8 cellular contexts compared by ENCODE assay signal in genomic region chr19:51338563-51339312, GRCh38. TPM values are rescaled to one million over a fixed set of nuclear protein-coding genes. Genes with fewer than 3 reads are reported as not detected.
DNase-seq lines count a peak whose midpoint lies in the region; ATAC-seq and TF ChIP-seq lines count a peak whose summit lies in the region.

No MANE protein-coding gene starts in this region.

- H3F3A ChIP-seq in neural cell (ENCODE audit: insufficient read depth, low read length, poor library complexity, severe bottlenecking), result no peaks in the 10 kb centered on the region

- H3K9ac ChIP-seq in neural cell (ENCODE audit: low read length), result peak overlapping the region; percentile 70

- no peaks in the 10 kb centered on the region for H4K20me1 ChIP-seq in neural cell (ENCODE audit: insufficient read depth)

- H3K27me3 ChIP-seq in HL-60 (ENCODE audit: insufficient read depth, poor library complexity, severe bottlenecking) (no peaks in the 10 kb centered on the region), neural cell (ENCODE audit: insufficient read depth, low read depth, low read length) (peaks cover 5% of the 10 kb centered on the region)

- H3K4me2 ChIP-seq in neural cell (ENCODE audit: low read length), result peak overlapping the region; percentile 36

- peak; percentile 63 for ATAC-seq in GM19351 (IDR thresholded peaks at IDR 0.05; ENCODE audit: unreplicated experiment)
- peak; percentile 79 for ATAC-seq in stimulated activated naive CD8-positive, alpha-beta T cell treated with anti-CD3 and anti-CD28 coated beads, Interleukin-15, Interleukin-2, amounts not matched to agents 100 U/mL and 50 U/mL, for 24 hours

- H3K9me2 ChIP-seq in neural cell (ENCODE audit: insufficient read depth, low read length), result no peaks in the 10 kb centered on the region

- no peaks in the 10 kb centered on the region for H3K36me3 ChIP-seq in neural cell (ENCODE audit: insufficient read depth, low read length)

- H3K9me3 ChIP-seq in neural cell (ENCODE audit: low read length), result no peaks in the 10 kb centered on the region

- peak; percentile 31 for TF ChIP-seq CTCF in HL-60 (IDR thresholded peaks at IDR 0.05; ENCODE audit: insufficient read depth, low read length)
- TF ChIP-seq CTCF in fibroblast of villous mesenchyme (IDR thresholded peaks at IDR 0.05; ENCODE audit: insufficient read depth, low read depth, low read length), result peak; percentile 86
- TF ChIP-seq CTCF in neural cell (IDR thresholded peaks at IDR 0.05; ENCODE audit: poor library complexity, severe bottlenecking), result peak; percentile 86

- DNase-seq in CD1c-positive myeloid dendritic cell (ENCODE audit: extremely low spot score) (peak; percentile 80), HL-60 (ENCODE audit: low read depth in 1 of 2, low spot score in 1 of 2) (peak; percentile 45 to 77), RPMI8226 (peak; percentile 92), fibroblast of villous mesenchyme (ENCODE audit: low read depth) (peak; percentile 75)
- DNase-seq in activated T-helper 9 cell treated with anti-CD3 and anti-CD28 coated beads, Interleukin-2, amount 50 U/mL, for 16 hours (ENCODE audit: low read depth), result peak; percentile 82
- DNase-seq in stimulated activated naive CD8-positive, alpha-beta T cell treated with anti-CD3 and anti-CD28 coated beads, Interleukin-15, Interleukin-2, amounts not matched to agents 100 U/mL and 50 U/mL, for 24 hours, result peak; percentile 93

- H3K27ac ChIP-seq in HL-60 (replicated peaks) (no peak overlapping the region), neural cell (ENCODE audit: low read length) (peak overlapping the region; percentile 53)

- TF ChIP-seq RAD21 in neural cell (conservative IDR thresholded peaks at IDR 0.05), result peak; percentile 83

- peak overlapping the region; percentile 31 for H2AFZ ChIP-seq in neural cell (ENCODE audit: low read depth, low read length)

- TF ChIP-seq EP300 in neural cell (conservative IDR thresholded peaks at IDR 0.05; ENCODE audit: poor library complexity, severe bottlenecking), result no peak

- H3K4me3 ChIP-seq in HL-60 (replicated peaks; ENCODE audit: insufficient read depth, low read length), result peak overlapping the region; percentile 68
- peak overlapping the region; percentile 76 for H3K4me3 ChIP-seq in fibroblast of villous mesenchyme (ENCODE audit: low read depth, low read length)
- H3K4me3 ChIP-seq in neural cell (ENCODE audit: low read length), result peak overlapping the region; percentile 72

- no peaks in the 10 kb centered on the region for H3K79me2 ChIP-seq in neural cell (replicated peaks; ENCODE audit: insufficient read depth, low read length)

TF ChIP-seq in neural cell, 6 proteins besides CTCF, POLR2A, EP300 and RAD21:
- TF ChIP-seq POLR2AphosphoS5 (IDR thresholded peaks at IDR 0.05), result peak; percentile 31
- TF ChIP-seq TAF1 (IDR thresholded peaks at IDR 0.05; ENCODE audit: low read depth), result no peak
- TF ChIP-seq EZH2 (IDR thresholded peaks at IDR 0.05; ENCODE audit: borderline replicate concordance, insufficient read depth, low read length, poor library complexity, severe bottlenecking), result no peak
- TF ChIP-seq REST (IDR thresholded peaks at IDR 0.05; ENCODE audit: borderline replicate concordance), result no peak
- peak; percentile 92 for TF ChIP-seq SMC3 (conservative IDR thresholded peaks at IDR 0.05; ENCODE audit: poor library complexity)
- peak; percentile 51 for TF ChIP-seq MXI1 (conservative IDR thresholded peaks at IDR 0.05; ENCODE audit: poor library complexity, severe bottlenecking)
TF ChIP-seq in neural cell: peak in this region for 3.

RNA-seq across cellular contexts. Expression of gene VSIG10L, which starts 3.2 kb away (rescaled TPM):
- 0.43 and 0.64 TPM in 2 replicates for total RNA-seq in fibroblast of villous mesenchyme
- 1.5 and 2.3 TPM in 2 replicates for polyA plus RNA-seq in neural cell
- 1.4 and 2.4 TPM in 2 replicates for polyA minus RNA-seq in neural cell

RNA-seq across cellular contexts. Expression of gene IGLON5, which starts 27.3 kb away (rescaled TPM):
- total RNA-seq in fibroblast of villous mesenchyme, result not detected in 2 replicates
- polyA plus RNA-seq in neural cell, result 13.5 and 18.3 TPM in 2 replicates
- polyA minus RNA-seq in neural cell, result 8.0 and 12.4 TPM in 2 replicates

RNA-seq across cellular contexts. Expression of gene ETFB, which starts 27.4 kb away (rescaled TPM):
- total RNA-seq in fibroblast of villous mesenchyme, result 72.2 and 76.4 TPM in 2 replicates
- 361 and 383 TPM in 2 replicates for polyA plus RNA-seq in neural cell
- 179 and 180 TPM in 2 replicates for polyA minus RNA-seq in neural cell

RNA-seq across cellular contexts. Expression of gene CLDND2, which starts 30.1 kb away (rescaled TPM):
- not detected in 2 replicates for total RNA-seq in fibroblast of villous mesenchyme
- not detected in 2 replicates for polyA plus RNA-seq in neural cell
- not detected in 2 replicates for polyA minus RNA-seq in neural cell

RNA-seq across cellular contexts. Expression of gene NKG7, which starts 33.7 kb away (rescaled TPM):
- total RNA-seq in fibroblast of villous mesenchyme, result not detected in 2 replicates
- polyA plus RNA-seq in neural cell, result not detected in 2 replicates
- polyA minus RNA-seq in neural cell, result not detected in 2 replicates

Comparison
In these comparisons a context has a peak if more than half of its experiments do, and no peak if none do; other contexts are left out.
1. CTCF ChIP-seq: peak in every context shown above with its lines; median percentile 86 in fibroblast of villous mesenchyme; 86 in neural cell; 31 in HL-60.